Comparison of ENCODE assay signal across 10 cellular contexts in genomic region chr1:85321237-85321964, GRCh38. TPM values are rescaled to one million over a fixed set of nuclear protein-coding genes. Genes with fewer than 3 reads are reported as not detected.
DNase-seq lines count a peak whose midpoint lies in the region; ATAC-seq and TF ChIP-seq lines count a peak whose summit lies in the region.
"Had no signal": no experiment of that assay in that cellular context is flagged by ENCODE, and none has a peak within 500 bp of the region (broad histone marks: within the 10 kb centered on the region; RNA-seq: fewer than 3 reads in every experiment).

No MANE protein-coding gene starts in this region.

- peaks cover 14% of the 10 kb centered on the region for H3K4me1 ChIP-seq in BLaER1

- no peak overlapping the region for H3K9ac ChIP-seq in BLaER1

- intact Hi-C loops in posterior vena cava (cut with DNase I) (no loop called here), Right ventricle myocardium superior (cut with DNase I) (no loop called here)

- ATAC-seq in GM21447 (IDR thresholded peaks at IDR 0.05; ENCODE audit: unreplicated experiment): peak; percentile 49
- ATAC-seq in Right ventricle myocardium superior (ENCODE audit: poor library complexity): no peak
- ATAC-seq: left cardiac atrium had no signal

- no peak overlapping the region for H3K4me3 ChIP-seq in BLaER1
- H3K4me3 ChIP-seq in epithelial cell of esophagus (ENCODE audit: low read length): no peak overlapping the region

- H3K27ac ChIP-seq in BLaER1: no peak overlapping the region

- H3K27me3 ChIP-seq in BLaER1: peaks cover 82% of the 10 kb centered on the region

- TF ChIP-seq CTCF in epithelial cell of esophagus (IDR thresholded peaks at IDR 0.05; ENCODE audit: insufficient read depth, low read depth, low read length, missing control alignments): no peak

- peak; percentile 86 for DNase-seq in MV-4-11 (lab: John Stamatoyannopoulos, UW)
- peak; percentile 56 for DNase-seq in epithelial cell of esophagus (ENCODE audit: low read depth)
- no peak for DNase-seq in posterior vena cava (ENCODE audit: low spot score)
- no peak for DNase-seq in mesenteric fat pad (ENCODE audit: low spot score)
- no peak for DNase-seq in Right ventricle myocardium superior
- no peak for DNase-seq in NCI-H82 (lab: John Stamatoyannopoulos, UW)
- DNase-seq: DMS153, left cardiac atrium had no signal

- H3K4me2 ChIP-seq in BLaER1: 0 out of 2 replicates have a peak overlapping the region, but pooled peaks have one; percentile 20

- H4K20me1 ChIP-seq in BLaER1: no peaks in the 10 kb centered on the region; the same call in 1 of the 2 replicates

- no peaks in the 10 kb centered on the region for H3K9me3 ChIP-seq in BLaER1

- no peaks in the 10 kb centered on the region for H3K36me3 ChIP-seq in BLaER1

RNA-seq across cellular contexts. Expression of gene BCL10, which starts 45.0 kb away (rescaled TPM):
- total RNA-seq in posterior vena cava: 10 to 100 TPM; 17.0 to 22.1 TPM
- 22.2 TPM for total RNA-seq in mesenteric fat pad
- 7.9 TPM for total RNA-seq in Right ventricle myocardium superior

Comparison
In these comparisons a context has a peak if more than half of its experiments do, and no peak if none do; other contexts are left out.
1. DNase-seq: peak in MV-4-11 (single experiment) and epithelial cell of esophagus (single experiment); none in posterior vena cava (single experiment), mesenteric fat pad (single experiment), Right ventricle myocardium superior (single experiment) and NCI-H82 (single experiment).